In genomic region chr13:110682746-110683145, GRCh38 we compare ENCODE assay signal across 25 cellular contexts.
"Had no signal": no experiment of that assay in that cellular context is flagged by ENCODE, and none has a peak within 500 bp of the region (broad histone marks: within the 10 kb centered on the region; RNA-seq: fewer than 3 reads in every experiment).

No MANE protein-coding gene starts in this region.

- H3K27me3 ChIP-seq: neutrophil, ovary, right lobe of liver, stomach, thyroid gland, tibial nerve, upper lobe of left lung, vagina had no signal

- H2AFZ ChIP-seq: parathyroid adenoma had no signal

- H3K4me3 ChIP-seq: ovary, psoas muscle, right lobe of liver, stomach, thoracic aorta, thyroid gland, tibial nerve, upper lobe of left lung, vagina had no signal

- DNase-seq: nephron progenitor cell; nucleus accumbens; ovary; psoas muscle; right cardiac atrium; right lobe of liver; stimulated activated CD4-positive, alpha-beta T cell treated with anti-CD3 and anti-CD28 coated beads, Interleukin-12 subunit alpha, Interleukin-12 subunit beta, amount 100 ng/mL, for 4 hours; stimulated activated CD4-positive, alpha-beta T cell treated with anti-CD3 and anti-CD28 coated beads, Interleukin-1b, Interleukin-23, amount 100 ng/mL, for 48 hours; stimulated activated CD4-positive, alpha-beta T cell treated with anti-CD3 and anti-CD28 coated beads, Interleukin-4, amount 100 ng/mL, for 1 hour; stimulated activated CD8-positive, alpha-beta memory T cell treated with anti-CD3 and anti-CD28 coated beads, Interleukin-4, amount 100 ng/mL, for 48 hours; stimulated activated naive B cell treated with anti-CD40 and anti-IgM and Interleukin-4, amounts not matched to agents 10 μg/mL and 1 μg/mL and 100 μg/mL, for 72 hours; stimulated activated naive CD4-positive, alpha-beta T cell treated with Interleukin-2 at 50 U/mL for 16 hours; stomach; thyroid gland; upper lobe of left lung had no signal

- H3K27ac Mint-ChIP-seq: natural killer cell treated with Interleukin-12 subunit alpha and Interleukin-12 subunit beta and Interleukin-15 and Interleukin-18, amount 100 ng/mL, for 72 hours; nephron progenitor cell; progenitor cell of endocrine pancreas; stimulated activated naive B cell treated with anti-CD40 and anti-IgM and Interleukin-4, amounts not matched to agents 10 μg/mL and 1 μg/mL and 100 μg/mL, for 72 hours; stimulated activated naive CD8-positive, alpha-beta T cell treated with anti-CD3 and anti-CD28 coated beads, Interleukin-15, Interleukin-2, amounts not matched to agents 100 ng/mL and 50 ng/mL, for 24 hours had no signal

- ATAC-seq: natural killer cell treated with Interleukin-12 subunit alpha and Interleukin-12 subunit beta and Interleukin-15 and Interleukin-18, amount 100 ng/mL, for 72 hours; right cardiac atrium; stimulated activated naive B cell treated with anti-CD40 and anti-IgM and Interleukin-4, amounts not matched to agents 10 μg/mL and 1 μg/mL and 100 μg/mL, for 72 hours had no signal

- H3K36me3 ChIP-seq: ovary had no signal

- H3K27me3 Mint-ChIP-seq: naive thymus-derived CD8-positive, alpha-beta T cell; natural killer cell treated with Interleukin-12 subunit alpha and Interleukin-12 subunit beta and Interleukin-15 and Interleukin-18, amount 100 ng/mL, for 72 hours; progenitor cell of endocrine pancreas; stimulated activated naive B cell treated with anti-CD40 and anti-IgM and Interleukin-4, amounts not matched to agents 10 μg/mL and 1 μg/mL and 100 μg/mL, for 72 hours; stimulated activated naive CD8-positive, alpha-beta T cell treated with anti-CD3 and anti-CD28 coated beads, Interleukin-15, Interleukin-2, amounts not matched to agents 100 ng/mL and 50 ng/mL, for 24 hours had no signal

- H3K9ac ChIP-seq: parathyroid adenoma had no signal

- H3K9me3 Mint-ChIP-seq: naive thymus-derived CD8-positive, alpha-beta T cell; natural killer cell treated with Interleukin-12 subunit alpha and Interleukin-12 subunit beta and Interleukin-15 and Interleukin-18, amount 100 ng/mL, for 72 hours; nephron progenitor cell; neural crest cell; stimulated activated naive B cell treated with anti-CD40 and anti-IgM and Interleukin-4, amounts not matched to agents 10 μg/mL and 1 μg/mL and 100 μg/mL, for 72 hours had no signal

- H3K27ac ChIP-seq: neutrophil, ovary, parathyroid adenoma, psoas muscle, thoracic aorta, thyroid gland, vagina had no signal

- H3K4me3 Mint-ChIP-seq: naive thymus-derived CD8-positive, alpha-beta T cell; natural killer cell treated with Interleukin-12 subunit alpha and Interleukin-12 subunit beta and Interleukin-15 and Interleukin-18, amount 100 ng/mL, for 72 hours; nephron progenitor cell; neural crest cell; stimulated activated naive B cell treated with anti-CD40 and anti-IgM and Interleukin-4, amounts not matched to agents 10 μg/mL and 1 μg/mL and 100 μg/mL, for 72 hours; stimulated activated naive CD8-positive, alpha-beta T cell treated with anti-CD3 and anti-CD28 coated beads, Interleukin-15, Interleukin-2, amounts not matched to agents 100 ng/mL and 50 ng/mL, for 24 hours had no signal

- H3K4me1 ChIP-seq: parathyroid adenoma, thyroid gland, upper lobe of left lung had no signal

- H3K9me3 ChIP-seq: neutrophil, ovary, psoas muscle, right lobe of liver, stomach, thoracic aorta, thyroid gland, tibial nerve, upper lobe of left lung, vagina had no signal

- H3K4me1 Mint-ChIP-seq: neural crest cell had no signal
